In the genomic region with DNA sequence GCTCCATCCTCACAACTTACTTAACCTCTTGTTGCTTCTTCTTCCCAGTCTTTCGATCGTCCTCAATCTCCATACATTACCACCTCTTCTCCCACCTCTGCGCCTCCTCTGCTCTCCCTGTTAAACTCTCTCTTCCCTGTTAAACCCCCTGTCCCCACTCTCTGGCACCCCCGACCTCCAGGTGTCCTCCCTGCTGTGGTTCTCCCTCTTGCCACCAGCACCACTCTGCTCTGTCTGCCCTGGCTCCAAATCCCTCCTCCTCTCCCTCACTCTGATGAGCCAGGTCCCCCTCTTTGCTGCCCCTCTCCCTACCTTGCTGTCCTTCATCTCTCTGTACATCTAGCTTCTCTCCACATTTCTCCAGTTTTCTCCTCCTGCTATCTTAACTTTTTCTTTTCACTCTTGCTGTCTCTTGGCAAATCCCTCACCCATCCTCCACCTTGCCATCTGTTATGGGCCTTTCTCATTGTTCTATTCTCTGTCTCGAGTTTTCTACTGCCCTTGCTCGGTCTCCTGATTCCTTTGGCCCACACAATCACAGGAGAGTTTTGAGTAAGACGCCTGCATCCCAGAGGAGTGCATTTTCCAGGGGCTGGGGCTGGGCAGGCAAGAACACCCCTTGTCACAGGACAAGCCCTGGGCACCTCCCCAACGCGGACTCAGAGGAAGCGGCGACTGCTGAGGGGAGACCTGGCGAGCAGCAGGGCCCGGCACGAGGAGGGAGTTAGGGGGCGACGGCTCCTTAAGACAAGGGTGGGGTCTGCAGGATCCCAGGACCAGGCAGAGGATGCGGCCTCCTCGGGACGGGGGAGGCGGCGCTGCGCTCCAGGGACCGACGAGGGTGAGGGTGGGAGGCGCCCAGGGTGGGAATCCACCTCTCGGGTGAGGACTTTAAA, we compare ENCODE assay signal across 9 cellular contexts. TPM values are rescaled to one million over a fixed set of nuclear protein-coding genes. Genes with fewer than 3 reads are reported as not detected.
DNase-seq lines count a peak whose midpoint lies in the region; ATAC-seq, FAIRE-seq and TF ChIP-seq lines count a peak whose summit lies in the region.
"Had no signal": no experiment of that assay in that cellular context is flagged by ENCODE, and none has a peak within 500 bp of the region (broad histone marks: within the 10 kb centered on the region; RNA-seq: fewer than 3 reads in every experiment).

No MANE protein-coding gene starts in this region.

- POLR2A ChIA-PET in HepG2 (lab: Yijun Ruan, JAX), result no interaction called here

- H3K4me2 ChIP-seq in HepG2 (ENCODE audit: low read depth, low read length), result no peak overlapping the region

- no peak for TF ChIP-seq RAD21 in HepG2 (CRISPR knock-in tag; IDR thresholded peaks at IDR 0.05)

- H3K27ac ChIP-seq in right lobe of liver (no peak overlapping the region), HepG2 (ENCODE audit: extremely low read length, insufficient read depth, low read length) (no peak overlapping the region), vagina (peak overlapping the region; percentile 86)

- ATAC-seq in right lobe of liver (peak in 2 of 4 donors; percentile 32 to 40), HepG2 (no peak), HG02763 (IDR thresholded peaks at IDR 0.05; ENCODE audit: unreplicated experiment) (no peak), HG03108 (IDR thresholded peaks at IDR 0.05; ENCODE audit: unreplicated experiment) (no peak)

- H3K9me3 ChIP-seq in right lobe of liver, result no peaks in the 10 kb centered on the region
- H3K9me3 ChIP-seq in HepG2 (ENCODE audit: low read length), result peaks cover 46% of the 10 kb centered on the region
- no peaks in the 10 kb centered on the region for H3K9me3 ChIP-seq in vagina

- no peak overlapping the region for H2AFZ ChIP-seq in HepG2 (ENCODE audit: low read length)

- in situ Hi-C loops in HepG2 (cut with HindIII; ENCODE audit: extremely low pct_ligation_motif_present, low pct_unique_long_range_greater_than_20kb), result no loop called here

- no peak for TF ChIP-seq POLR2A in right lobe of liver (IDR thresholded peaks at IDR 0.05)
- no peak for TF ChIP-seq POLR2A in HepG2 (IDR thresholded peaks at IDR 0.05; ENCODE audit: insufficient read depth in 1 of 2, low read depth in 2 of 2, low read length in 2 of 2)
- TF ChIP-seq POLR2A in vagina (IDR thresholded peaks at IDR 0.05), result no peak

- 30% methylated on average over 19 of the region's 26 CpGs for WGBS in right lobe of liver (ENCODE audit: insufficient coverage, low coverage, low lambda C conversion rate, missing lambda C conversion rate)
- WGBS in HepG2 (ENCODE audit: low lambda C conversion rate), result 54% methylated on average over 26 of the region's 26 CpGs

- DNase-seq in right lobe of liver (peak in 1 of 3 donors; percentile 26), HepG2 (ENCODE audit: low spot score) (no peak), ecto neural progenitor cell (ENCODE audit: low spot score) (peak; percentile 56), mesenteric fat pad (ENCODE audit: low spot score) (peak; percentile 75), vagina (ENCODE audit: extremely low spot score in 2 of 2) (no peak), NCI-H1417 (lab: John Stamatoyannopoulos, UW) (no peak)

- intact Hi-C loops in right lobe of liver (cut with DNase I) (no loop called here), HepG2 (cut with micrococcal nuclease; ENCODE audit: unreplicated experiment) (no loop called here), vagina (cut with DNase I) (no loop called here)

- H3K79me2 ChIP-seq in HepG2 (ENCODE audit: insufficient read depth, low read length), result no peaks in the 10 kb centered on the region

- H3K4me3 ChIP-seq in right lobe of liver (peak overlapping the region; percentile 14 to 36 (median 21)), HepG2 (replicated peaks in 1 of 3; ENCODE audit: insufficient read depth in 1 of 3, low read depth in 2 of 3, low read length in 3 of 3) (no peak overlapping the region), vagina (peak overlapping the region; percentile 51 to 59)

- TF ChIP-seq EP300 in HepG2 (IDR thresholded peaks at IDR 0.05; ENCODE audit: low read depth in 2 of 2, low read length in 2 of 2), result no peak
- no peak for TF ChIP-seq EP300 in HepG2 (CRISPR knock-in tag; IDR thresholded peaks at IDR 0.05; ENCODE audit: borderline replicate concordance)

- H3K36me3 ChIP-seq in right lobe of liver (no peaks in the 10 kb centered on the region), HepG2 (replicated peaks in 1 of 2; ENCODE audit: control insufficient read depth in 1 of 2, insufficient read depth in 2 of 2, low read length in 2 of 2) (no peaks in the 10 kb centered on the region), vagina (peaks cover 0 to 24% of the 10 kb centered on the region in 2 donors)

- TF ChIP-seq CTCF in right lobe of liver (IDR thresholded peaks at IDR 0.05) (no peak), HepG2 (CRISPR knock-in tag; IDR thresholded peaks at IDR 0.05) (no peak), vagina (IDR thresholded peaks at IDR 0.05) (no peak)

- FAIRE-seq in HepG2 (lab: Jason Lieb, UNC), result no peak

- H3K9ac ChIP-seq in HepG2 (ENCODE audit: insufficient read depth, low read depth, low read length), result no peak overlapping the region

- no peaks in the 10 kb centered on the region for H3K4me1 ChIP-seq in right lobe of liver
- no peaks in the 10 kb centered on the region for H3K4me1 ChIP-seq in HepG2 (ENCODE audit: insufficient read depth, low read length)
- H3K4me1 ChIP-seq in vagina, result peaks cover 13% of the 10 kb centered on the region

- H4K20me1 ChIP-seq in HepG2 (ENCODE audit: insufficient read depth, low read length), result no peaks in the 10 kb centered on the region

- CTCF ChIA-PET in HepG2 (lab: Yijun Ruan, JAX; ENCODE audit: low intra/inter-chr PET ratio, low total read pairs), result no interaction called here

- BruUV-seq in HepG2 (replicated peaks; lab: Mats Ljungman, UMichigan), result no TSS peak

- H3K27me3 ChIP-seq in right lobe of liver (no peaks in the 10 kb centered on the region), HepG2 (ENCODE audit: control insufficient read depth in 1 of 2, insufficient read depth in 2 of 2, low read length in 2 of 2) (no peaks in the 10 kb centered on the region), vagina (no peaks in the 10 kb centered on the region)

RNA-seq across cellular contexts. Expression of a gene that starts 21.4 kb away (rescaled TPM):
- total RNA-seq in right lobe of liver (not detected), HepG2 (2016; rRNA removed; fragmentation: Illumina TruSeq; extraction: Trizol) (not detected in 2 replicates), mesenteric fat pad (not detected), vagina (not detected)
- total RNA-seq in HepG2 (2016; cell fraction: cytosol; rRNA removed; fragmentation: Illumina TruSeq; extraction: Trizol; ENCODE audit: low read depth), result not detected in 2 replicates
- not detected in 2 replicates for total RNA-seq in HepG2 (2016; cell fraction: insoluble cytoplasmic fraction; rRNA removed; fragmentation: Illumina TruSeq; extraction: Trizol)
- total RNA-seq in HepG2 (2016; cell fraction: membrane; rRNA removed; fragmentation: Illumina TruSeq; extraction: Trizol), result not detected in 2 replicates
- not detected in 2 replicates for total RNA-seq in HepG2 (2016; cell fraction: nucleus; rRNA removed; fragmentation: Illumina TruSeq; extraction: Trizol)
- not detected in 2 replicates for polyA plus RNA-seq in HepG2 (2011; rRNA removed)
- polyA plus RNA-seq in HepG2 (2011; cell fraction: cytosol; rRNA removed), result not detected in 2 replicates
- polyA plus RNA-seq in HepG2 (2011; cell fraction: nucleus; rRNA removed), result not detected in 2 replicates
- polyA plus RNA-seq in HepG2 (2012), result not detected in 2 replicates
- polyA plus RNA-seq in HepG2 (2016; cell fraction: cytosol; fragmentation: Illumina TruSeq; extraction: Trizol; ENCODE audit: low read depth), result not detected in 2 replicates
- polyA plus RNA-seq in HepG2 (2016; cell fraction: insoluble cytoplasmic fraction; fragmentation: Illumina TruSeq; extraction: Trizol; ENCODE audit: low read depth), result not detected in 2 replicates
- polyA plus RNA-seq in HepG2 (2016; cell fraction: membrane; fragmentation: Illumina TruSeq; extraction: Trizol; ENCODE audit: low read depth), result not detected in 2 replicates
- not detected in 2 replicates for polyA plus RNA-seq in HepG2 (2016; cell fraction: nucleus; fragmentation: Illumina TruSeq; extraction: Trizol; ENCODE audit: insufficient read depth, low read depth)
- polyA minus RNA-seq in HepG2 (2011; rRNA and poly(A)+ RNA removed; ENCODE audit: low replicate concordance), result not detected in 2 replicates
- not detected in 2 replicates for polyA minus RNA-seq in HepG2 (2011; cell fraction: cytosol; rRNA and poly(A)+ RNA removed)
- not detected in 2 replicates for polyA minus RNA-seq in HepG2 (2011; cell fraction: nucleus; rRNA and poly(A)+ RNA removed)
- total RNA-seq: T-helper 2 cell treated with Interferon-gamma antibody and Interleukin-4, amounts not matched to agents 100 ng/mL and 5 ng/mL, for 36 hours had no signal

RNA-seq across cellular contexts. Expression of a gene that starts 29.7 kb away (rescaled TPM):
- 1 to 10 TPM in 5 of 6 experiments, under 1 TPM in 1; 0.68 to 3.5 (median 1.9) TPM for total RNA-seq in right lobe of liver
- 14.1 and 23.1 TPM in 2 replicates for total RNA-seq in HepG2 (2016; rRNA removed; fragmentation: Illumina TruSeq; extraction: Trizol)
- 2.5 and 3.3 TPM in 2 replicates for total RNA-seq in HepG2 (2016; cell fraction: cytosol; rRNA removed; fragmentation: Illumina TruSeq; extraction: Trizol; ENCODE audit: low read depth)
- 15.1 and 26.6 TPM in 2 replicates for total RNA-seq in HepG2 (2016; cell fraction: insoluble cytoplasmic fraction; rRNA removed; fragmentation: Illumina TruSeq; extraction: Trizol)
- total RNA-seq in HepG2 (2016; cell fraction: membrane; rRNA removed; fragmentation: Illumina TruSeq; extraction: Trizol), result 6.9 and 9.8 TPM in 2 replicates
- 9.8 and 11.9 TPM in 2 replicates for total RNA-seq in HepG2 (2016; cell fraction: nucleus; rRNA removed; fragmentation: Illumina TruSeq; extraction: Trizol)
- 5.2 and 6.5 TPM in 2 replicates for polyA plus RNA-seq in HepG2 (2011; rRNA removed)
- polyA plus RNA-seq in HepG2 (2011; cell fraction: cytosol; rRNA removed), result 3.0 and 5.7 TPM in 2 replicates
- 4.4 and 6.1 TPM in 2 replicates for polyA plus RNA-seq in HepG2 (2011; cell fraction: nucleus; rRNA removed)
- polyA plus RNA-seq in HepG2 (2012), result 6.0 and 8.5 TPM in 2 replicates
- 0.46 TPM in 2 replicates for polyA plus RNA-seq in HepG2 (2016; cell fraction: cytosol; fragmentation: Illumina TruSeq; extraction: Trizol; ENCODE audit: low read depth)
- 10.2 and 10.9 TPM in 2 replicates for polyA plus RNA-seq in HepG2 (2016; cell fraction: insoluble cytoplasmic fraction; fragmentation: Illumina TruSeq; extraction: Trizol; ENCODE audit: low read depth)
- polyA plus RNA-seq in HepG2 (2016; cell fraction: membrane; fragmentation: Illumina TruSeq; extraction: Trizol; ENCODE audit: low read depth), result 1.1 and 1.4 TPM in 2 replicates
- 8.3 and 9.0 TPM in 2 replicates for polyA plus RNA-seq in HepG2 (2016; cell fraction: nucleus; fragmentation: Illumina TruSeq; extraction: Trizol; ENCODE audit: insufficient read depth, low read depth)
- polyA minus RNA-seq in HepG2 (2011; rRNA and poly(A)+ RNA removed; ENCODE audit: low replicate concordance), result 2.0 and 3.8 TPM in 2 replicates
- 7.4 and 11.6 TPM in 2 replicates for polyA minus RNA-seq in HepG2 (2011; cell fraction: cytosol; rRNA and poly(A)+ RNA removed)
- 11.7 and 18.5 TPM in 2 replicates for polyA minus RNA-seq in HepG2 (2011; cell fraction: nucleus; rRNA and poly(A)+ RNA removed)
- 4.8 TPM for total RNA-seq in mesenteric fat pad
- 9.6 TPM for total RNA-seq in vagina

RNA-seq across cellular contexts. Expression of a gene that starts 52.2 kb away (rescaled TPM):
- total RNA-seq in right lobe of liver, result not detected
- total RNA-seq in HepG2 (2016; rRNA removed; fragmentation: Illumina TruSeq; extraction: Trizol), result not detected in 2 replicates
- not detected in 2 replicates for total RNA-seq in HepG2 (2016; cell fraction: cytosol; rRNA removed; fragmentation: Illumina TruSeq; extraction: Trizol; ENCODE audit: low read depth)
- total RNA-seq in HepG2 (2016; cell fraction: insoluble cytoplasmic fraction; rRNA removed; fragmentation: Illumina TruSeq; extraction: Trizol), result not detected in 2 replicates
- not detected in 2 replicates for total RNA-seq in HepG2 (2016; cell fraction: membrane; rRNA removed; fragmentation: Illumina TruSeq; extraction: Trizol)
- total RNA-seq in HepG2 (2016; cell fraction: nucleus; rRNA removed; fragmentation: Illumina TruSeq; extraction: Trizol), result not detected in 2 replicates
- 0.03 TPM in 1 of 2 replicates, not detected in the other for polyA plus RNA-seq in HepG2 (2011; rRNA removed)
- 0.04 TPM in 1 of 2 replicates, not detected in the other for polyA plus RNA-seq in HepG2 (2011; cell fraction: cytosol; rRNA removed)
- polyA plus RNA-seq in HepG2 (2011; cell fraction: nucleus; rRNA removed), result not detected in 2 replicates
- polyA plus RNA-seq in HepG2 (2012), result not detected in 2 replicates
- polyA plus RNA-seq in HepG2 (2016; cell fraction: cytosol; fragmentation: Illumina TruSeq; extraction: Trizol; ENCODE audit: low read depth), result not detected in 2 replicates
- polyA plus RNA-seq in HepG2 (2016; cell fraction: insoluble cytoplasmic fraction; fragmentation: Illumina TruSeq; extraction: Trizol; ENCODE audit: low read depth), result not detected in 2 replicates
- not detected in 2 replicates for polyA plus RNA-seq in HepG2 (2016; cell fraction: membrane; fragmentation: Illumina TruSeq; extraction: Trizol; ENCODE audit: low read depth)
- polyA plus RNA-seq in HepG2 (2016; cell fraction: nucleus; fragmentation: Illumina TruSeq; extraction: Trizol; ENCODE audit: insufficient read depth, low read depth), result not detected in 2 replicates
- 0.09 TPM in 1 of 2 replicates, not detected in the other for polyA minus RNA-seq in HepG2 (2011; rRNA and poly(A)+ RNA removed; ENCODE audit: low replicate concordance)
- not detected in 2 replicates for polyA minus RNA-seq in HepG2 (2011; cell fraction: cytosol; rRNA and poly(A)+ RNA removed)
- polyA minus RNA-seq in HepG2 (2011; cell fraction: nucleus; rRNA and poly(A)+ RNA removed), result not detected in 2 replicates
- not detected for total RNA-seq in mesenteric fat pad
- total RNA-seq in vagina, result not detected
- total RNA-seq: T-helper 2 cell treated with Interferon-gamma antibody and Interleukin-4, amounts not matched to agents 100 ng/mL and 5 ng/mL, for 36 hours had no signal

Comparison
In these comparisons a context has a peak if more than half of its experiments do, and no peak if none do; other contexts are left out.
1. H3K4me3 ChIP-seq: peak in right lobe of liver (3 of 3) and vagina (2 of 2); none in HepG2 (0 of 3).
2. DNase-seq: peak in ecto neural progenitor cell (single experiment) and mesenteric fat pad (single experiment); none in HepG2 (single experiment), vagina (0 of 2) and NCI-H1417 (0 of 3).